ENCODE assay signal across 13 cellular contexts in genomic region chr3:15903164-15903563, GRCh38.
DNase-seq lines count a peak whose midpoint lies in the region; ATAC-seq and TF ChIP-seq lines count a peak whose summit lies in the region.
"Had no signal": no experiment of that assay in that cellular context is flagged by ENCODE, and none has a peak within 500 bp of the region (broad histone marks: within the 10 kb centered on the region; RNA-seq: fewer than 3 reads in every experiment).

No MANE protein-coding gene starts in this region.

- BruUV-seq in A673 (replicated peaks; lab: Mats Ljungman, UMichigan): no TSS peak

- no peak overlapping the region for H3K4me3 ChIP-seq in BJ (ENCODE audit: low read depth, low read length)
- no peak overlapping the region for H3K4me3 ChIP-seq in ascending aorta
- no peak overlapping the region for H3K4me3 ChIP-seq in gastrocnemius medialis
- no peak overlapping the region for H3K4me3 ChIP-seq in A673 (ENCODE audit: low read depth, low read length, poor library complexity, severe bottlenecking)
- no peak overlapping the region for H3K4me3 ChIP-seq in HAP-1

- CTCF ChIA-PET in BJ (lab: Yijun Ruan, JAX): interaction anchor here (1.3 to 1.4 kb wide), 2 partner anchors 12 to 28 kb away, joined by 3 read pairs; no protein-coding TSS in a partner anchor
- CTCF ChIA-PET in A673 (lab: Charles Lee): no interaction called here

- ATAC-seq in gastrocnemius medialis: peak; percentile 84 to 91

- H3K9me3 ChIP-seq in ascending aorta (no peaks in the 10 kb centered on the region), gastrocnemius medialis (no peaks in the 10 kb centered on the region), A673 (ENCODE audit: low read depth, low read length, poor library complexity, severe bottlenecking) (no peaks in the 10 kb centered on the region), HAP-1 (no peaks in the 10 kb centered on the region)
- H3K9me3 ChIP-seq: BE2C, neutrophil had no signal

- POLR2A ChIA-PET in BJ (lab: Charles Lee): no interaction called here
- POLR2A ChIA-PET in A673 (lab: Charles Lee; ENCODE audit: low non-redundant PET): no interaction called here

- in situ Hi-C loops in gastrocnemius medialis (cut with MboI; ENCODE audit: low sequenced_read_pairs in 4 of 4) (no loop called here), HAP-1 (cut with MboI; ENCODE audit: low sequenced_read_pairs) (no loop called here)

- TF ChIP-seq POLR2A in gastrocnemius medialis (IDR thresholded peaks at IDR 0.05): peak in 1 of 2 donors; percentile 21

- intact Hi-C loops in ascending aorta (cut with DNase I) (loop anchor here (2.0 kb wide), 1 partner anchor 42 kb away; no protein-coding TSS in a partner anchor), gastrocnemius medialis (cut with DNase I; ENCODE audit: low total_unique reads) (loop anchor here (2.0 kb wide), 1 partner anchor 44 kb away; no protein-coding TSS in a partner anchor), A673 (cut with micrococcal nuclease; ENCODE audit: unreplicated experiment) (no loop called here)

- H3K36me3 ChIP-seq in BJ (ENCODE audit: control insufficient read depth, insufficient read depth, low read length) (no peaks in the 10 kb centered on the region), ascending aorta (no peaks in the 10 kb centered on the region), gastrocnemius medialis (no peaks in the 10 kb centered on the region), A673 (ENCODE audit: insufficient read depth, low read length, poor library complexity, severe bottlenecking) (no peaks in the 10 kb centered on the region), HAP-1 (replicated peaks) (no peaks in the 10 kb centered on the region)
- H3K36me3 ChIP-seq: BE2C, neutrophil had no signal

- TF ChIP-seq CTCF in BJ (IDR thresholded peaks at IDR 0.05; ENCODE audit: insufficient read depth, low read depth, low read length) (no peak), ascending aorta (IDR thresholded peaks at IDR 0.05) (no peak), gastrocnemius medialis (IDR thresholded peaks at IDR 0.05 in 4 of 5, conservative IDR thresholded peaks at IDR 0.05 in 1 of 5) (no peak), A673 (conservative IDR thresholded peaks at IDR 0.05; ENCODE audit: low read depth, low read length) (no peak)

- H3K4me1 ChIP-seq in ascending aorta (peaks cover 10 to 26% of the 10 kb centered on the region in 2 donors), gastrocnemius medialis (peaks cover 22 to 31% of the 10 kb centered on the region in 2 donors), A673 (ENCODE audit: insufficient read depth, low read length, poor library complexity, severe bottlenecking) (no peaks in the 10 kb centered on the region), HAP-1 (no peaks in the 10 kb centered on the region)
- H3K4me1 ChIP-seq: BE2C had no signal

- peak; percentile 19 for DNase-seq in BJ (ENCODE audit: low read depth)
- peak; percentile 31 to 89 for DNase-seq in ascending aorta (ENCODE audit: low spot score in 2 of 2)
- DNase-seq in globus pallidus (ENCODE audit: low spot score): peak; percentile 5
- peak; percentile 80 to 87 for DNase-seq in gastrocnemius medialis
- no peak for DNase-seq in A673 (ENCODE audit: low spot score)
- DNase-seq in superior temporal gyrus (ENCODE audit: extremely low spot score): no peak
- no peak for DNase-seq in activated CD4-positive, alpha-beta T cell treated with anti-CD3 and anti-CD28 coated beads, Interleukin-2, amount 50 U/mL, for 48 hours
- DNase-seq in HAP-1 (ENCODE audit: low spot score in 2 of 2): no peak
- DNase-seq: activated CD4-positive, alpha-beta T cell treated with anti-CD3 and anti-CD28 coated beads, Interleukin-2, amount 50 U/mL, for 4 hours; activated effector memory CD4-positive, alpha-beta T cell treated with Interleukin-2 at 50 U/mL for 16 hours; BE2C; stimulated activated CD4-positive, alpha-beta T cell treated with anti-CD3 and anti-CD28 coated beads, Interleukin-4, amount 100 ng/mL, for 4 hours had no signal

- H3K27ac ChIP-seq in ascending aorta (peak overlapping the region; percentile 86 to 92), gastrocnemius medialis (peak overlapping the region; percentile 81 to 95 (median 87)), A673 (ENCODE audit: low read depth, low read length, poor library complexity, severe bottlenecking) (no peak overlapping the region)
- H3K27ac ChIP-seq: neutrophil had no signal

- H3K27me3 ChIP-seq in BJ (ENCODE audit: control insufficient read depth, insufficient read depth, low read length): no peaks in the 10 kb centered on the region
- H3K27me3 ChIP-seq in ascending aorta: no peaks in the 10 kb centered on the region
- H3K27me3 ChIP-seq in gastrocnemius medialis: no peaks in the 10 kb centered on the region
- no peaks in the 10 kb centered on the region for H3K27me3 ChIP-seq in A673 (replicated peaks; ENCODE audit: insufficient read depth, low read depth, low read length, poor library complexity)
- no peaks in the 10 kb centered on the region for H3K27me3 ChIP-seq in HAP-1 (ENCODE audit: low read depth)
- H3K27me3 ChIP-seq: BE2C, neutrophil had no signal

Comparison
In these comparisons a context has a peak if more than half of its experiments do, and no peak if none do; other contexts are left out.
1. DNase-seq: peak in BJ (single experiment), ascending aorta (2 of 2), globus pallidus (single experiment) and gastrocnemius medialis (2 of 2); none in A673 (single experiment), superior temporal gyrus (single experiment), activated CD4-positive, alpha-beta T cell treated with anti-CD3 and anti-CD28 coated beads, Interleukin-2, amount 50 U/mL, for 48 hours (0 of 2) and HAP-1 (0 of 2).